ENCODE assay signal across 19 cellular contexts in the genomic region with DNA sequence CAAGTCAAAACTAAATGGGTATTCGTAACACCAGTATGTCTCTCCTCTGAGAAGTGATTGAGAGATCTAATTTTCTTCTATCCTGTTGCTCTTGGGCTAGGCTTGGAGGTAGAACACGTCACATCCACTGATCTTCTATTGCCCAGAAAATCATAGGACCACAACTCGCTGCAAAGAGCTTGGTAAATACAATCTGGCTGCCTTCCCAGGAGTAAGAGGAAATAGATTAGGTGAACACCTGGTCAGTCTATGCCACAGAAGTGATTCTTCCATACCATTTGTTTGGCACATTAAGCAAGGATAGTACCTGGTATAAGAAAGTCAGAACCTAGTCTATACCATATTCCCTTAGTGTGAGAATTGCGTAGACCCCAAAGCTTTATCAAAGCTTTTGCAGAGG.
DNase-seq lines count a peak whose midpoint lies in the region; ATAC-seq, FAIRE-seq and TF ChIP-seq lines count a peak whose summit lies in the region.
"Had no signal": no experiment of that assay in that cellular context is flagged by ENCODE, and none has a peak within 500 bp of the region (broad histone marks: within the 10 kb centered on the region; RNA-seq: fewer than 3 reads in every experiment).

No MANE protein-coding gene starts in this region.

- no peak overlapping the region for H3K4me3 Mint-ChIP-seq in activated naive CD4-positive, alpha-beta T cell treated with anti-CD3 and anti-CD28 coated beads for 36 hours
- H3K4me3 Mint-ChIP-seq: stimulated activated naive CD8-positive, alpha-beta T cell treated with anti-CD3 and anti-CD28 coated beads, Interleukin-15, amount 100 ng/mL, for 72 hours had no signal

- H3K9ac ChIP-seq in GM12878 (ENCODE audit: control insufficient read depth, insufficient read depth, low read length), result no peak overlapping the region

- ATAC-seq in GM12878 (no peak), foreskin keratinocyte (no peak)
- ATAC-seq in stimulated activated naive CD8-positive, alpha-beta T cell treated with anti-CD3 and anti-CD28 coated beads, Interleukin-15, Interleukin-2, amounts not matched to agents 100 U/mL and 50 U/mL, for 24 hours, result no peak
- ATAC-seq: gastrocnemius medialis; stimulated activated naive CD8-positive, alpha-beta T cell treated with anti-CD3 and anti-CD28 coated beads, Interleukin-15, amount 100 ng/mL, for 72 hours had no signal

- H3K4me3 ChIP-seq in GM12878 (no peak overlapping the region), small intestine (ENCODE audit: low read depth in 1 of 2, low read length in 2 of 2) (no peak overlapping the region)
- H3K4me3 ChIP-seq: gastrocnemius medialis, HAP-1 had no signal

- no peak for TF ChIP-seq POLR2A in GM12878 (IDR thresholded peaks at IDR 0.05; ENCODE audit: low read depth, low read length)

- H3K9me3 ChIP-seq in GM12878 (replicated peaks; ENCODE audit: control insufficient read depth, insufficient read depth, low read length) (peaks cover 12% of the 10 kb centered on the region), small intestine (ENCODE audit: control insufficient read depth, low read depth) (no peaks in the 10 kb centered on the region)
- H3K9me3 ChIP-seq: BE2C, gastrocnemius medialis, HAP-1 had no signal

- RAD21 ChIA-PET in GM12878 (lab: Charles Lee; ENCODE audit: unreplicated experiment), result interaction anchor here (0.9 to 9.8 kb wide), 39 partner anchors 9 to 190 kb away, joined by 3 to 139 read pairs (median 9); no protein-coding TSS in a partner anchor

- peaks cover 3% of the 10 kb centered on the region for H3K9me3 Mint-ChIP-seq in activated naive CD4-positive, alpha-beta T cell treated with anti-CD3 and anti-CD28 coated beads for 36 hours

- H3K27ac Mint-ChIP-seq in activated naive CD4-positive, alpha-beta T cell treated with anti-CD3 and anti-CD28 coated beads for 36 hours, result no peak overlapping the region
- H3K27ac Mint-ChIP-seq: stimulated activated naive CD8-positive, alpha-beta T cell treated with anti-CD3 and anti-CD28 coated beads, Interleukin-15, amount 100 ng/mL, for 72 hours had no signal

- H3K4me1 ChIP-seq in GM12878 (ENCODE audit: control insufficient read depth, insufficient read depth, low read length), result peaks cover 15% of the 10 kb centered on the region
- no peaks in the 10 kb centered on the region for H3K4me1 ChIP-seq in small intestine (ENCODE audit: control insufficient read depth in 2 of 2, insufficient read depth in 1 of 2, low read depth in 1 of 2, low read length in 1 of 2)
- no peaks in the 10 kb centered on the region for H3K4me1 ChIP-seq in foreskin keratinocyte
- H3K4me1 ChIP-seq: gastrocnemius medialis, HAP-1 had no signal

- peak overlapping the region; percentile 12; the same call in 1 of the 2 replicates for H2AFZ ChIP-seq in GM12878 (ENCODE audit: control insufficient read depth, low read depth, low read length)

- H3K27ac ChIP-seq in GM12878 (ENCODE audit: control insufficient read depth, insufficient read depth) (peak overlapping the region; percentile 65), small intestine (ENCODE audit: low read depth in 1 of 2, low read length in 1 of 2) (no peak overlapping the region), foreskin keratinocyte (no peak overlapping the region)
- H3K27ac ChIP-seq: gastrocnemius medialis, WERI-Rb-1 had no signal

- WGBS in GM12878 (ENCODE audit: insufficient coverage, insufficient replicate concordance, low lambda C conversion rate, missing lambda C conversion rate), result 23% methylated on average over 4 of the region's 4 CpGs
- 17 to 49% (median 26%) methylated on average over 4 of the region's 4 CpGs for WGBS in small intestine, 3 donors

- no TSS peak for BruUV-seq in GM12878 (replicated peaks; lab: Mats Ljungman, UMichigan)

- DNase-seq in NCI-H1436 (lab: John Stamatoyannopoulos, UW) (peak; percentile 33), NCI-H1436 treated with DMSO at 0.1 percent for 48 hours (lab: John Stamatoyannopoulos, UW) (no peak), NCI-H2196 treated with DMSO at 0.1 percent for 48 hours (lab: John Stamatoyannopoulos, UW; ENCODE audit: unreplicated experiment) (peak; percentile 47), GM12878 (ENCODE audit: low read depth, low spot score) (no peak), small intestine (peak; percentile 54), foreskin keratinocyte (no peak)
- no peak for DNase-seq in stimulated activated naive CD8-positive, alpha-beta T cell treated with anti-CD3 and anti-CD28 coated beads, Interleukin-15, Interleukin-2, amounts not matched to agents 100 U/mL and 50 U/mL, for 24 hours
- DNase-seq in activated naive CD4-positive, alpha-beta T cell treated with anti-CD3 and anti-CD28 coated beads for 36 hours, result no peak
- DNase-seq: activated CD4-positive, alpha-beta T cell treated with anti-CD3 and anti-CD28 coated beads, Interleukin-2, amount 50 U/mL, for 48 hours; activated T-cell treated with anti-CD3 and anti-CD28 coated beads for 4 hours; amniotic stem cell; BE2C; caudate nucleus; gastrocnemius medialis; NCI-H2227 treated with DMSO at 0.1 percent for 48 hours; stimulated activated naive CD8-positive, alpha-beta T cell treated with anti-CD3 and anti-CD28 coated beads, Interleukin-15, amount 100 ng/mL, for 72 hours; WERI-Rb-1 had no signal

- H3K36me3 ChIP-seq in GM12878 (ENCODE audit: control insufficient read depth in 2 of 2, insufficient read depth in 2 of 2, low read length in 1 of 2) (no peaks in the 10 kb centered on the region), small intestine (ENCODE audit: control insufficient read depth in 2 of 2, insufficient read depth in 2 of 2, low read length in 2 of 2) (no peaks in the 10 kb centered on the region)
- H3K36me3 ChIP-seq: BE2C, gastrocnemius medialis, HAP-1, WERI-Rb-1 had no signal

- TF ChIP-seq RAD21 in GM12878 (IDR thresholded peaks at IDR 0.05; ENCODE audit: insufficient read depth, low read depth, low read length), result no peak

- FAIRE-seq in GM12878 (lab: Jason Lieb, UNC) (no peak), small intestine (lab: Jason Lieb, UNC) (no peak)
- FAIRE-seq: A204.1 had no signal

- no peak for TF ChIP-seq EP300 in GM12878 (IDR thresholded peaks at IDR 0.05; ENCODE audit: borderline replicate concordance in 1 of 2, control insufficient read depth in 1 of 2, low read depth in 2 of 2, low read length in 2 of 2)

- H3K27me3 Mint-ChIP-seq in activated naive CD4-positive, alpha-beta T cell treated with anti-CD3 and anti-CD28 coated beads for 36 hours (ENCODE audit: low read depth), result no peaks in the 10 kb centered on the region

- POLR2A ChIA-PET in GM12878 (lab: Charles Lee), result interaction anchor here (1.0 to 2.4 kb wide), 11 partner anchors 12 to 65 kb away, joined by 3 to 15 read pairs (median 6); no protein-coding TSS in a partner anchor

- no peaks in the 10 kb centered on the region for H3K79me2 ChIP-seq in GM12878 (ENCODE audit: control insufficient read depth, insufficient read depth, low read length)

- intact Hi-C loops in GM12878 (cut with micrococcal nuclease; ENCODE audit: unreplicated experiment), result loop anchor here (5.0 kb wide), 1 partner anchor 80 kb away; no protein-coding TSS in a partner anchor
- intact Hi-C loops in activated naive CD4-positive, alpha-beta T cell treated with anti-CD3 and anti-CD28 coated beads for 36 hours (cut with micrococcal nuclease), result no loop called here

- in situ Hi-C loops in GM12878 (cut with MboI), result no loop called here

- no peaks in the 10 kb centered on the region for H3K36me3 Mint-ChIP-seq in activated naive CD4-positive, alpha-beta T cell treated with anti-CD3 and anti-CD28 coated beads for 36 hours (ENCODE audit: low read depth)

- CTCF ChIA-PET in GM12878 (lab: Yijun Ruan, JAX), result interaction anchor here (0.6 to 2.6 kb wide), 19 partner anchors 11 to 244 kb away, joined by 3 to 17 read pairs (median 5); no protein-coding TSS in a partner anchor
- CTCF ChIA-PET in activated naive CD4-positive, alpha-beta T cell treated with anti-CD3 and anti-CD28 coated beads for 36 hours (lab: Charles Lee), result no interaction called here

- H3K27me3 ChIP-seq in GM12878 (replicated peaks in 1 of 2; ENCODE audit: control insufficient read depth in 2 of 2, insufficient read depth in 2 of 2, low read length in 1 of 2), result no peaks in the 10 kb centered on the region; a peak in 1 of 4 replicates
- no peaks in the 10 kb centered on the region for H3K27me3 ChIP-seq in small intestine (ENCODE audit: control insufficient read depth in 2 of 2, insufficient read depth in 2 of 2, low read length in 2 of 2)
- no peaks in the 10 kb centered on the region for H3K27me3 ChIP-seq in foreskin keratinocyte
- H3K27me3 ChIP-seq: BE2C, gastrocnemius medialis had no signal

- no peaks in the 10 kb centered on the region for H3K4me1 Mint-ChIP-seq in activated naive CD4-positive, alpha-beta T cell treated with anti-CD3 and anti-CD28 coated beads for 36 hours (ENCODE audit: low read depth)
- H3K4me1 Mint-ChIP-seq: stimulated activated naive CD8-positive, alpha-beta T cell treated with anti-CD3 and anti-CD28 coated beads, Interleukin-15, amount 100 ng/mL, for 72 hours had no signal

- TF ChIP-seq CTCF in GM12878 (IDR thresholded peaks at IDR 0.05 in 2 of 3, conservative IDR thresholded peaks at IDR 0.05 in 1 of 3; ENCODE audit: control insufficient read depth in 2 of 3, extremely low read depth in 1 of 3, insufficient read depth in 1 of 3, low read depth in 3 of 3, low read length in 3 of 3), result no peak
- no peak for TF ChIP-seq CTCF in foreskin keratinocyte (conservative IDR thresholded peaks at IDR 0.05)

- no peaks in the 10 kb centered on the region for H4K20me1 ChIP-seq in GM12878 (ENCODE audit: control insufficient read depth, insufficient read depth)

- H3K4me2 ChIP-seq in GM12878 (ENCODE audit: control insufficient read depth, insufficient read depth), result 0 out of 2 replicates have a peak overlapping the region, but pooled peaks have one; percentile 17

- SMC1A ChIA-PET in GM12878 (lab: Charles Lee; ENCODE audit: uncharacterized antibody, unreplicated experiment), result interaction anchor here (0.8 to 6.8 kb wide), 38 partner anchors 8 to 135 kb away, joined by 3 to 104 read pairs (median 8); partner anchors contain the start of gene PHYHIPL

TF ChIP-seq in GM12878, 131 proteins besides CTCF, POLR2A, EP300 and RAD21 (continues in another document):
- TF ChIP-seq ZZZ3 (IDR thresholded peaks at IDR 0.05; ENCODE audit: control insufficient read depth, insufficient read length, low read depth) (no peak), MYB (IDR thresholded peaks at IDR 0.05; ENCODE audit: borderline replicate concordance, low read depth, low read length) (no peak), SP1 (IDR thresholded peaks at IDR 0.05; ENCODE audit: low read depth, low read length) (no peak)

Comparison
In these comparisons a context has a peak if more than half of its experiments do, and no peak if none do; other contexts are left out.
1. DNase-seq: peak in NCI-H1436 (single experiment), NCI-H2196 treated with DMSO at 0.1 percent for 48 hours (single experiment) and small intestine (single experiment); none in NCI-H1436 treated with DMSO at 0.1 percent for 48 hours (single experiment), GM12878 (single experiment), stimulated activated naive CD8-positive, alpha-beta T cell treated with anti-CD3 and anti-CD28 coated beads, Interleukin-15, Interleukin-2, amounts not matched to agents 100 U/mL and 50 U/mL, for 24 hours (single experiment), activated naive CD4-positive, alpha-beta T cell treated with anti-CD3 and anti-CD28 coated beads for 36 hours (single experiment) and foreskin keratinocyte (0 of 2).